Comparison of ENCODE assay signal across 8 cellular contexts in genomic region chr1:157992813-157993178, GRCh38. TPM values are rescaled to one million over a fixed set of nuclear protein-coding genes. Genes with fewer than 3 reads are reported as not detected.
DNase-seq lines count a peak whose midpoint lies in the region; ATAC-seq, FAIRE-seq and TF ChIP-seq lines count a peak whose summit lies in the region.

No MANE protein-coding gene starts in this region.

- H3K9ac ChIP-seq in H1 (replicated peaks in 1 of 4; ENCODE audit: extremely low read depth in 1 of 4, low read depth in 3 of 4, low read length in 3 of 4) = peak overlapping the region in 1 of 4 experiments; percentile 50; a peak in 2 of 7 replicates

- H3K79me1 ChIP-seq in H1 (ENCODE audit: low read depth, low read length) = peaks cover 11% of the 10 kb centered on the region; the same call in 1 of the 2 replicates

- H3K4me1 ChIP-seq in H1 (replicated peaks in 1 of 4; ENCODE audit: control insufficient read depth in 3 of 4, insufficient read depth in 4 of 4, low read length in 3 of 4) (peaks cover 16 to 32% (median 22%) of the 10 kb centered on the region in 4 experiments), small intestine (ENCODE audit: control insufficient read depth in 2 of 2, insufficient read depth in 1 of 2, low read depth in 1 of 2, low read length in 1 of 2) (peaks cover 0 to 2% of the 10 kb centered on the region in 2 donors)

- H3K4me2 ChIP-seq in H1 (ENCODE audit: insufficient read depth in 1 of 2, low read depth in 2 of 2, low read length in 2 of 2) = peak overlapping the region; percentile 85 to 91

- no peak overlapping the region for H3K56ac ChIP-seq in H1 (replicated peaks; ENCODE audit: insufficient read length, low read depth, low read length)

- FAIRE-seq in H1 (lab: Jason Lieb, UNC) (no peak), small intestine (lab: Jason Lieb, UNC) (no peak)

- TF ChIP-seq POLR2A in H1 (IDR thresholded peaks at IDR 0.05; ENCODE audit: control extremely low read depth in 1 of 2, low read depth in 2 of 2, low read length in 2 of 2) = no peak

- no peak overlapping the region for H3K27ac ChIP-seq in H1 (ENCODE audit: low read depth, low read length)
- peak overlapping the region in 1 of 2 donors; percentile 48 for H3K27ac ChIP-seq in small intestine (ENCODE audit: low read depth in 1 of 2, low read length in 1 of 2)

- H4K91ac ChIP-seq in H1 (replicated peaks; ENCODE audit: insufficient read length, low read length) = peak overlapping the region; percentile 69

- peaks cover 34 to 42% of the 10 kb centered on the region in 2 donors for H3K27me3 Mint-ChIP-seq in natural killer cell (ENCODE audit: low read depth in 2 of 2)

- peaks cover 11 to 40% of the 10 kb centered on the region in 2 experiments; a peak in 3 of 4 replicates for H3K79me2 ChIP-seq in H1 (ENCODE audit: control insufficient read depth in 1 of 2, insufficient read depth in 2 of 2, low read length in 2 of 2)

- no peak overlapping the region for H2AK5ac ChIP-seq in H1 (ENCODE audit: low read depth, low read length)

- TF ChIP-seq CTCF in AG04449 (IDR thresholded peaks at IDR 0.05; ENCODE audit: insufficient read depth, low read length, missing control alignments) (no peak), H1 (IDR thresholded peaks at IDR 0.05; ENCODE audit: control extremely low read depth in 1 of 3, insufficient read depth in 1 of 3, low read depth in 1 of 3, low read length in 3 of 3) (no peak), natural killer cell (IDR thresholded peaks at IDR 0.05) (no peak)

- H3K4me1 Mint-ChIP-seq in natural killer cell = peaks cover 0 to 10% of the 10 kb centered on the region in 2 donors

- no peak overlapping the region for H2BK120ac ChIP-seq in H1 (replicated peaks; ENCODE audit: low read depth, low read length)

- no peak overlapping the region for H3K27ac Mint-ChIP-seq in natural killer cell

- intact Hi-C loops in natural killer cell (cut with micrococcal nuclease) = loop anchor here (2.0 kb wide), 1 partner anchor 132 kb away; no protein-coding TSS in a partner anchor

- peak overlapping the region; percentile 83 for H3K4me3 Mint-ChIP-seq in natural killer cell

- CTCF ChIA-PET in AG04449 (lab: Yijun Ruan, JAX) = interaction anchor here (0.8 to 47.5 kb wide), 20 partner anchors 10 to 846 kb away, joined by 3 to 2279 read pairs (median 74); a partner anchor contains a TSS
- CTCF ChIA-PET in H1 (lab: Charles Lee; ENCODE audit: partially characterized antibody) = interaction anchor here (0.6 to 53.4 kb wide), 13 partner anchors 22 to 170 kb away, joined by 3 to 2918 read pairs (median 49); a partner anchor contains a TSS

- H2AFZ ChIP-seq in H1 (ENCODE audit: low read length) = no peak overlapping the region

- peaks cover 18% of the 10 kb centered on the region for H3K36me3 ChIP-seq in MG63
- H3K36me3 ChIP-seq in H1 (ENCODE audit: control insufficient read depth in 2 of 4, insufficient read depth in 4 of 4, low read length in 3 of 4) = no peaks in the 10 kb centered on the region; a peak in 1 of 8 replicates
- no peaks in the 10 kb centered on the region for H3K36me3 ChIP-seq in small intestine (ENCODE audit: control insufficient read depth in 2 of 2, insufficient read depth in 2 of 2, low read length in 2 of 2)

- peaks cover 2% of the 10 kb centered on the region; the same call in 1 of the 2 replicates for H3K27me3 ChIP-seq in MG63
- peaks cover 0 to 5% (median 0%) of the 10 kb centered on the region in 4 experiments; a peak in 3 of 7 replicates for H3K27me3 ChIP-seq in H1 (replicated peaks in 1 of 4; ENCODE audit: control insufficient read depth in 3 of 4, extremely low read depth in 1 of 4, insufficient read depth in 3 of 4, low read length in 3 of 4)
- peaks cover 0 to 7% of the 10 kb centered on the region in 2 donors for H3K27me3 ChIP-seq in small intestine (ENCODE audit: control insufficient read depth in 2 of 2, insufficient read depth in 2 of 2, low read length in 2 of 2)

- TF ChIP-seq EP300 in H1 (IDR thresholded peaks at IDR 0.05; ENCODE audit: borderline replicate concordance in 1 of 2, low read depth in 2 of 2, low read length in 2 of 2) = no peak

- TF ChIP-seq RAD21 in H1 (IDR thresholded peaks at IDR 0.05 in 1 of 2, conservative IDR thresholded peaks at IDR 0.05 in 1 of 2; ENCODE audit: low read depth in 2 of 2, low read length in 2 of 2) = no peak

- H3K4ac ChIP-seq in H1 (replicated peaks; ENCODE audit: insufficient read length, low read depth, low read length) = no peak overlapping the region

- H4K20me1 ChIP-seq in H1 (replicated peaks in 1 of 2; ENCODE audit: control insufficient read depth in 1 of 2, insufficient read depth in 2 of 2, low read length in 2 of 2) = no peaks in the 10 kb centered on the region

- peak overlapping the region; percentile 89 for H3K18ac ChIP-seq in H1 (ENCODE audit: extremely low read depth, low read length)

- POLR2A ChIA-PET in AG04449 (lab: Yijun Ruan, JAX) (interaction anchor here (0.7 to 3.0 kb wide), 6 partner anchors 18 to 80 kb away, joined by 3 to 10 read pairs (median 4); no protein-coding TSS in a partner anchor), H1 (lab: Charles Lee; ENCODE audit: partially characterized antibody) (interaction anchor here (0.6 to 7.8 kb wide), 19 partner anchors 9 to 188 kb away, joined by 3 to 94 read pairs (median 4); partner anchors contain the start of gene CD1D)

- H3K36me3 Mint-ChIP-seq in natural killer cell = no peaks in the 10 kb centered on the region

- peak overlapping the region; percentile 55; the same call in 1 of the 2 replicates for H2BK5ac ChIP-seq in H1 (ENCODE audit: low read depth, low read length)

- H2BK20ac ChIP-seq in H1 (ENCODE audit: low read length) = no peak overlapping the region

- no peaks in the 10 kb centered on the region for H3K9me3 Mint-ChIP-seq in natural killer cell

- peak overlapping the region; percentile 56; the same call in 1 of the 2 replicates for H2BK12ac ChIP-seq in H1 (ENCODE audit: low read depth, low read length)

- peak overlapping the region; percentile 93 for H3K4me3 ChIP-seq in AG04449 (ENCODE audit: low read depth, low read length)
- peak overlapping the region; percentile 83 for H3K4me3 ChIP-seq in MG63
- peak overlapping the region; percentile 71 to 99 (median 92) for H3K4me3 ChIP-seq in H1 (ENCODE audit: extremely low read depth in 1 of 4, insufficient read depth in 2 of 4, low read depth in 3 of 4, low read length in 4 of 4)
- peak overlapping the region in 1 of 2 donors; percentile 50 for H3K4me3 ChIP-seq in small intestine (ENCODE audit: low read depth in 1 of 2, low read length in 2 of 2)

- no peak overlapping the region for H4K5ac ChIP-seq in H1 (ENCODE audit: insufficient read length, low read depth, low read length)

- H3K9me3 ChIP-seq in MG63 (no peaks in the 10 kb centered on the region), H1 (ENCODE audit: insufficient read depth in 2 of 2, low read depth in 1 of 2, low read length in 1 of 2) (no peaks in the 10 kb centered on the region), small intestine (ENCODE audit: control insufficient read depth, low read depth) (no peaks in the 10 kb centered on the region)

- peak overlapping the region; percentile 28; the same call in 1 of the 2 replicates for H4K8ac ChIP-seq in H1 (ENCODE audit: extremely low read depth, insufficient read depth, low read length)

- peaks cover 8% of the 10 kb centered on the region for H3K23me2 ChIP-seq in H1 (ENCODE audit: low read depth, low read length)

- no peak overlapping the region for H2BK15ac ChIP-seq in H1 (ENCODE audit: low read length)

- no peak for DNase-seq in AG04449 (ENCODE audit: low read depth, low spot score)
- DNase-seq in MG63 = no peak
- no peak for DNase-seq in H1 (ENCODE audit: low read depth in 1 of 2, low spot score in 2 of 2)
- no peak for DNase-seq in natural killer cell
- DNase-seq in NCI-H146 (lab: John Stamatoyannopoulos, UW) = no peak
- DNase-seq in occipital lobe (lab: John Stamatoyannopoulos, UW) = no peak
- no peak for DNase-seq in small intestine

- H3K23ac ChIP-seq in H1 (ENCODE audit: insufficient read length) = no peak overlapping the region

- ATAC-seq in natural killer cell (no peak), HG03457 (IDR thresholded peaks at IDR 0.05; ENCODE audit: unreplicated experiment) (no peak)

- no peak overlapping the region for H3K14ac ChIP-seq in H1 (ENCODE audit: insufficient read length)

- WGBS in H1 (ENCODE audit: extremely low coverage in 1 of 2, insufficient coverage in 1 of 2, insufficient read length in 1 of 2, insufficient replicate concordance in 2 of 2, low coverage in 1 of 2, low lambda C conversion rate in 2 of 2, missing lambda C conversion rate in 1 of 2), 2 experiments = 7% methylated on average over 8 of the region's 8 CpGs; no CpG with 5 or more reads in 1 of the 2 experiments
- 4 to 7% (median 6%) methylated on average over 8 of the region's 8 CpGs for WGBS in small intestine, 3 donors

TF ChIP-seq in H1, 55 proteins besides CTCF, POLR2A, EP300 and RAD21:
- TF ChIP-seq ATF3 (IDR thresholded peaks at IDR 0.05; ENCODE audit: insufficient read depth, low read depth, low read length) = no peak
- TF ChIP-seq CHD1 (IDR thresholded peaks at IDR 0.05; ENCODE audit: low read depth, low read length) = no peak

RNA-seq across cellular contexts. Expression of gene KIRREL1, which starts 0.6 kb away (rescaled TPM):
- total RNA-seq in MG63 (2014; rRNA removed; shearing (Covaris generic); ENCODE audit: low replicate concordance) = 25.3 and 26.3 TPM in 2 replicates
- total RNA-seq in H1 (2021; fragmentation: NEBNext Ultra II Directional; extraction: Animal tissue kit (Norgen Biotek cat#: 25700)) = 39.0 and 41.8 TPM in 2 replicates
- 14.2 and 22.9 TPM in 2 replicates for polyA plus RNA-seq in H1 (2011; rRNA removed)
- polyA plus RNA-seq in H1 (2011; cell fraction: cytosol; rRNA removed) = 12.9 TPM
- polyA plus RNA-seq in H1 (2011; cell fraction: nucleus; rRNA removed) = 36.8 TPM
- 19.9 to 26.0 TPM (median 24.2 TPM) in 4 replicates for polyA plus RNA-seq in H1 (2012, experiment 1 of 2)
- 13.6 TPM for polyA plus RNA-seq in H1 (2012, experiment 2 of 2)
- 25.7 TPM for polyA plus RNA-seq in H1 (2013, experiment 1 of 2)
- 28.4 TPM for polyA plus RNA-seq in H1 (2013, experiment 2 of 2)
- polyA minus RNA-seq in H1 (2011; rRNA and poly(A)+ RNA removed) = 27.1 and 34.3 TPM in 2 replicates
- polyA minus RNA-seq in H1 (2011; cell fraction: cytosol; rRNA and poly(A)+ RNA removed) = 19.2 TPM
- 21.7 TPM for polyA minus RNA-seq in H1 (2011; cell fraction: nucleus; rRNA and poly(A)+ RNA removed)
- not detected for total RNA-seq in natural killer cell
- total RNA-seq in occipital lobe = 20.6 TPM
- 1 to 10 TPM in 1 of 3 donors, under 1 TPM in 2; 0.22 to 9.3 (median 0.54) TPM for polyA plus RNA-seq in small intestine

Comparison
In these comparisons a context has a peak if more than half of its experiments do, and no peak if none do; other contexts are left out.
1. RNA of gene KIRREL1, which starts 0.6 kb away (total RNA-seq): 39.0 to 41.8 TPM in H1, 25.3 to 26.3 TPM in MG63 and 20.6 TPM in occipital lobe (single experiment); not detected in natural killer cell; every median in the first group is over 10 times any median in the second.